In the genomic region with DNA sequence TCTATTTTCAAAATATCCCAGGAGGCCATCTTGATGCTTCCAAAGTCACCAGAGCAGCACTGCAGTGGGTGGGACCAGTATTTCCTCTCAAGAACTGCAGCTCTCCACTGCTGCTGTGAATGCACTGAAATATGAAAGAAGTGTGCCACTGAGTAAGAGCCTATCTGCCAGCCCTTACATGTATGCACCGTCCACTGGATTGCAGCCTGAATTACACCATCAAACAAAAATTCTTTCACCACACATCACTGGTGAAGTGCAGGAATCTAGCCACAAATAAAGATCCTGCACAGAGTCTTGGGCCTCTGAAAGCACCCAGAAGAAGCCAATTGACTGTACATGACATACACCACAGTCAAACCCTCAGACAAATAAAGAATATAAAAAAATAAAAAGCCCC, we compare ENCODE assay signal across 23 cellular contexts.
A peak's percentile ranks its signal among the peaks of the same experiment; 100 is the strongest.
DNase-seq lines count a peak whose midpoint lies in the region; ATAC-seq and TF ChIP-seq lines count a peak whose summit lies in the region.
"Had no signal": no experiment of that assay in that cellular context is flagged by ENCODE, and none has a peak within 500 bp of the region (broad histone marks: within the 10 kb centered on the region; RNA-seq: fewer than 3 reads in every experiment).

No MANE protein-coding gene starts in this region.

- H2AFZ ChIP-seq in osteoblast (ENCODE audit: low read length): no peak overlapping the region

- peaks cover 3% of the 10 kb centered on the region for H4K20me1 ChIP-seq in osteoblast (ENCODE audit: insufficient read depth, low read length)

- H3K36me3 ChIP-seq in osteoblast (ENCODE audit: insufficient read depth, low read length) (no peaks in the 10 kb centered on the region), tibial artery (no peaks in the 10 kb centered on the region)
- H3K36me3 ChIP-seq: ascending aorta, prostate gland, thyroid gland had no signal

- no peak for ATAC-seq in GM18909 (IDR thresholded peaks at IDR 0.05; ENCODE audit: poor library complexity, unreplicated experiment)
- ATAC-seq: activated T-cell treated with anti-CD3 and anti-CD28 coated beads, Interleukin-2, amount 50 U/mL, for 4 hours; left ventricle myocardium superior; mucosa of descending colon; SK-N-SH treated with all-trans-retinoic acid at 6 μM for 48 hours had no signal

- peaks cover 33% of the 10 kb centered on the region for H3K79me2 ChIP-seq in osteoblast (ENCODE audit: insufficient read depth, low read length)

- TF ChIP-seq POLR2A in erythroblast (IDR thresholded peaks at IDR 0.05; ENCODE audit: low read length): no peak

- H3K27me3 ChIP-seq in osteoblast (ENCODE audit: insufficient read depth, low read length): no peaks in the 10 kb centered on the region
- H3K27me3 ChIP-seq in tibial artery: no peaks in the 10 kb centered on the region
- H3K27me3 ChIP-seq: ascending aorta, thyroid gland had no signal

- H3K4me3 ChIP-seq in fibroblast of mammary gland (ENCODE audit: control insufficient read depth, low read depth, low read length): no peak overlapping the region
- H3K4me3 ChIP-seq in osteoblast (ENCODE audit: insufficient read depth, low read length): no peak overlapping the region
- H3K4me3 ChIP-seq in tibial artery: no peak overlapping the region
- H3K4me3 ChIP-seq: ascending aorta, mucosa of descending colon, prostate gland, thyroid gland had no signal

- intact Hi-C loops in tibial artery (cut with DNase I; ENCODE audit: low total_unique reads): no loop called here

- DNase-seq in GM03348 (ENCODE audit: low spot score) (peak; percentile 24), amniotic epithelial cell (ENCODE audit: low read depth) (peak; percentile 83), fibroblast of mammary gland (ENCODE audit: low read depth) (peak; percentile 55), osteoblast (ENCODE audit: insufficient read length, low spot score, missing footprints) (peak; percentile 68), erythroblast (lab: John Stamatoyannopoulos, UW) (no peak), tibial artery (no peak), HuH-7.5 (ENCODE audit: low spot score) (no peak)
- DNase-seq: activated CD4-positive, CD25-positive, alpha-beta regulatory T cell; activated naive CD4-positive, alpha-beta T cell treated with anti-CD3 and anti-CD28 coated beads for 36 hours; activated T-cell treated with anti-CD3 and anti-CD28 coated beads, Interleukin-2, amount 50 U/mL, for 4 hours; DND-41; left ventricle myocardium superior; mucosa of descending colon; NCI-H526; stimulated activated CD4-positive, alpha-beta T cell treated with anti-CD3 and anti-CD28 coated beads, Interleukin-1b, Interleukin-23, amount 100 ng/mL, for 48 hours; stimulated activated naive CD4-positive, alpha-beta T cell; T-helper 9 cell; thyroid gland had no signal

- peak overlapping the region; percentile 19 for H3K27ac ChIP-seq in osteoblast (ENCODE audit: low read depth, low read length)
- H3K27ac ChIP-seq in tibial artery: no peak overlapping the region
- H3K27ac ChIP-seq: prostate gland, RWPE1, thyroid gland had no signal

- peaks cover 6% of the 10 kb centered on the region for H3K9me3 ChIP-seq in osteoblast (ENCODE audit: low read depth, low read length)
- H3K9me3 ChIP-seq in tibial artery: no peaks in the 10 kb centered on the region
- H3K9me3 ChIP-seq: mucosa of descending colon, prostate gland, thyroid gland had no signal

- peaks cover 5% of the 10 kb centered on the region for H3K4me1 ChIP-seq in osteoblast (ENCODE audit: insufficient read depth, low read length)
- H3K4me1 ChIP-seq in tibial artery: peaks cover 0 to 36% (median 7%) of the 10 kb centered on the region in 4 donors
- H3K4me1 ChIP-seq: prostate gland had no signal

- H3K4me2 ChIP-seq in osteoblast (ENCODE audit: insufficient read depth, low read length): no peak overlapping the region

- TF ChIP-seq CTCF in fibroblast of mammary gland (conservative IDR thresholded peaks at IDR 0.05; ENCODE audit: control insufficient read depth, insufficient read depth, low read depth, low read length): no peak
- TF ChIP-seq CTCF in osteoblast (IDR thresholded peaks at IDR 0.05; ENCODE audit: extremely low read depth, low read depth, low read length): no peak
- no peak for TF ChIP-seq CTCF in tibial artery (IDR thresholded peaks at IDR 0.05)

Comparison
In these comparisons a context has a peak if more than half of its experiments do, and no peak if none do; other contexts are left out.
1. DNase-seq: peak in GM03348 (single experiment), amniotic epithelial cell (single experiment), fibroblast of mammary gland (single experiment) and osteoblast (single experiment); none in erythroblast (0 of 2), tibial artery (0 of 2) and HuH-7.5 (single experiment).